ENCODE assay signal across 1 cellular context in genomic region chr2:184031402-184032147, GRCh38.
TF ChIP-seq lines count a peak whose summit lies in the region.

No MANE protein-coding gene starts in this region.

TF ChIP-seq in Ishikawa, 13 proteins besides CTCF, POLR2A, EP300 and RAD21 (continued from another document):
- TF ChIP-seq REST (IDR thresholded peaks at IDR 0.05; ENCODE audit: low read depth) (no peak), NFIC (IDR thresholded peaks at IDR 0.05) (no peak), USF1 (IDR thresholded peaks at IDR 0.05) (no peak), ZBTB7A (IDR thresholded peaks at IDR 0.05; ENCODE audit: low read depth) (no peak), TAF1 (IDR thresholded peaks at IDR 0.05; ENCODE audit: low read depth) (no peak), CREB1 (IDR thresholded peaks at IDR 0.05; ENCODE audit: low read depth) (no peak), TCF12 (IDR thresholded peaks at IDR 0.05; ENCODE audit: low read depth) (no peak)
TF ChIP-seq in Ishikawa: peak in this region for 0.
